Comparison of ENCODE assay signal across 18 cellular contexts in genomic region chr5:99058466-99058865, GRCh38.
"Had no signal": no experiment of that assay in that cellular context is flagged by ENCODE, and none has a peak within 500 bp of the region (broad histone marks: within the 10 kb centered on the region; RNA-seq: fewer than 3 reads in every experiment).

No MANE protein-coding gene starts in this region.

- ATAC-seq: activated CD8-positive, alpha-beta T cell treated with anti-CD3 and anti-CD28 coated beads for 36 hours; activated T-helper 17 cell treated with anti-CD3 and anti-CD28 coated beads, Interleukin-2, amount 50 U/mL, for 72 hours; foreskin keratinocyte; left lobe of liver had no signal

- H3K9me3 ChIP-seq: esophagus squamous epithelium, stomach had no signal

- DNase-seq: activated CD4-positive, alpha-beta T cell treated with anti-CD3 and anti-CD28 coated beads for 48 hours; activated CD4-positive, CD25-positive, alpha-beta regulatory T cell; activated CD8-positive, alpha-beta T cell treated with anti-CD3 and anti-CD28 coated beads for 36 hours; activated naive CD4-positive, alpha-beta T cell; activated naive CD8-positive, alpha-beta T cell treated with anti-CD3 and anti-CD28 coated beads, Interleukin-2, amount 10 ng/mL, durations not matched to agents 7 days and 5 days; activated T-cell treated with anti-CD3 and anti-CD28 coated beads, Interleukin-2, amount 50 U/mL, for 1 hour; amygdala; dermis blood vessel endothelial cell; effector memory CD4-positive, alpha-beta T cell; esophagus squamous epithelium; hippocampal formation; islet precursor cell; occipital lobe; stimulated activated CD4-positive, alpha-beta T cell treated with anti-CD3 and anti-CD28 coated beads, Interleukin-2, amount 100 ng/mL, for 48 hours; stomach had no signal

- H3K27ac ChIP-seq: esophagus squamous epithelium, foreskin keratinocyte, stomach had no signal

- H3K27me3 ChIP-seq: esophagus squamous epithelium, foreskin keratinocyte, stomach had no signal

- H3K4me3 ChIP-seq: esophagus squamous epithelium, stomach had no signal

- H3K36me3 ChIP-seq: esophagus squamous epithelium, stomach had no signal
